Comparison of ENCODE assay signal across 9 cellular contexts in genomic region chr1:116737855-116738318, GRCh38. TPM values are rescaled to one million over a fixed set of nuclear protein-coding genes. Genes with fewer than 3 reads are reported as not detected.
A peak's percentile ranks its signal among the peaks of the same experiment; 100 is the strongest.
DNase-seq lines count a peak whose midpoint lies in the region; ATAC-seq and TF ChIP-seq lines count a peak whose summit lies in the region.
"Had no signal": no experiment of that assay in that cellular context is flagged by ENCODE, and none has a peak within 500 bp of the region (broad histone marks: within the 10 kb centered on the region; RNA-seq: fewer than 3 reads in every experiment).

No MANE protein-coding gene starts in this region.

- intact Hi-C loops in spleen (cut with DNase I; ENCODE audit: low total_unique reads), result loop anchor here (5.0 kb wide), 2 partner anchors 79 to 319 kb away; no protein-coding TSS in a partner anchor
- intact Hi-C loops in posterior cingulate gyrus (cut with DNase I), result loop anchor here (1.0 kb wide), 1 partner anchor 317 kb away; no protein-coding TSS in a partner anchor

- DNase-seq in activated CD8-positive, alpha-beta memory T cell treated with anti-CD3 and anti-CD28 coated beads for 24 hours, result peak; percentile 86
- DNase-seq in spleen (peak; percentile 61), superior temporal gyrus (ENCODE audit: extremely low spot score) (no peak), GM19238 (ENCODE audit: insufficient read length, low spot score) (no peak), posterior cingulate gyrus (no peak), medulla oblongata (ENCODE audit: extremely low spot score) (no peak)

- peak overlapping the region; percentile 44 to 84 (median 63) for H3K27ac ChIP-seq in spleen

- no peak for TF ChIP-seq CTCF in spleen (IDR thresholded peaks at IDR 0.05 in 8 of 11, conservative IDR thresholded peaks at IDR 0.05 in 3 of 11)

- no peaks in the 10 kb centered on the region for H3K27me3 ChIP-seq in spleen (replicated peaks in 1 of 7)

- H3K36me3 ChIP-seq in spleen, result no peaks in the 10 kb centered on the region

- peak; percentile 42 for ATAC-seq in GM18511 (IDR thresholded peaks at IDR 0.05; ENCODE audit: unreplicated experiment)
- peak; percentile 23 for ATAC-seq in HG02973 (IDR thresholded peaks at IDR 0.05; ENCODE audit: unreplicated experiment)

- peaks cover 0 to 15% (median 7%) of the 10 kb centered on the region in 8 donors for H3K9me3 ChIP-seq in spleen

- H3K4me1 ChIP-seq in spleen, result peaks cover 11 to 38% (median 26%) of the 10 kb centered on the region in 6 donors

- WGBS in spleen, 5 donors, result 66 to 82% (median 75%) methylated on average over 7 of the region's 7 CpGs

- H3K4me3 ChIP-seq in spleen, result no peak overlapping the region

- TF ChIP-seq POLR2A in spleen (IDR thresholded peaks at IDR 0.05), result no peak

RNA-seq across cellular contexts. Expression of gene CD2, which starts 16.3 kb away (rescaled TPM):
- 10 to 100 TPM; 24.4 to 50.5 (median 35.4) TPM for total RNA-seq in spleen
- polyA plus RNA-seq in spleen, result 10 to 100 TPM; 21.6 to 25.5 (median 21.8) TPM
- total RNA-seq: epithelial cell of proximal tubule had no signal

Comparison
In these comparisons a context has a peak if more than half of its experiments do, and no peak if none do; other contexts are left out.
1. DNase-seq: peak in activated CD8-positive, alpha-beta memory T cell treated with anti-CD3 and anti-CD28 coated beads for 24 hours (single experiment) and spleen (single experiment); none in superior temporal gyrus (single experiment), GM19238 (single experiment), posterior cingulate gyrus (0 of 10) and medulla oblongata (single experiment).